Comparison of ENCODE assay signal across 8 cellular contexts in the genomic region with DNA sequence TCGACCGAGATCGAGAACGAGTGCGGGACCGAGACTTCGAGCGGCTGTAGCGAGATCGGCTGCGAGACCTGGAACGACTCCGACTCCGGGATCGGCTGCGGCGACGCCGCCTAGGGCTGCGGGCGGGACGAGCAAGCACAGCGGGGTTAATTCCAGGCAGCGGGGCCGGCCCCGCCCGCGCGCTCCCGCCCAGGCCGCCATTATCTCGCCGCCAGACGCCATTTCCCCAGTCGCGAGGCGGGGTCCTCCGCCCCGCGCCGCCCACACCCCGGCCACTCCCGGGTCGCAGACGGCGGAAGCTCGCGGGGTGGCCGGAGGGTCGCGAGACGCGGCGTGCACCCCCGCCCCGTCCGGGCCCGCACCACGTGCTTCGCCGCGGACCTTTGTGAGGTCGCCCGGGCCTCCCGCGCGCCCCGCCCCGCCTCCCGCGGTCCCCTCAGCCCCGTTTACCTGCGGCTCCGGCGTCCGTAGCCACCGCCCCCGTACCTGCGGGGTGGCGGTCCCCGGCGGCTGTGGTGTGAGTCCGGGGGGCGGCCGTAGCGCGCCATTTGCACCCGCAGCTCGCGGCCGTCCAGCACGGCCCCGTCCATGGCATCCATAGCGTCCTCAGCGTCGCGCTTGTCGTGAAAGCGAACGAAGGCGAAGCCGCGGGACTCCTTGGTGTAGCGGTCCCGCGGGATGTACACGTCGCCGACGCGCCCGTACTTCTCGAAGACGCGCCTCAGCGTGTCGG. TPM values are rescaled to one million over a fixed set of nuclear protein-coding genes. Genes with fewer than 3 reads are reported as not detected.
DNase-seq lines count a peak whose midpoint lies in the region; ATAC-seq and TF ChIP-seq lines count a peak whose summit lies in the region.

No MANE protein-coding gene starts in this region.

- H3K79me2 ChIP-seq in OCI-LY7 (ENCODE audit: insufficient read depth, low read depth, low read length) = peaks cover 87% of the 10 kb centered on the region
- peaks cover 73% of the 10 kb centered on the region for H3K79me2 ChIP-seq in neural progenitor cell (ENCODE audit: low read depth)

- peak overlapping the region; percentile 93 for H3K9ac ChIP-seq in neural progenitor cell

- peak in 1 of 2 donors; percentile 63 for TF ChIP-seq POLR2A in thyroid gland (IDR thresholded peaks at IDR 0.05)

- no peak; the same call in 1 of the 2 replicates for TF ChIP-seq CTCF in OCI-LY7 (conservative IDR thresholded peaks at IDR 0.05; ENCODE audit: low read length)
- no peak for TF ChIP-seq CTCF in foreskin keratinocyte (conservative IDR thresholded peaks at IDR 0.05)
- TF ChIP-seq CTCF in neural progenitor cell (IDR thresholded peaks at IDR 0.05) = peak; percentile 36
- TF ChIP-seq CTCF in thyroid gland (IDR thresholded peaks at IDR 0.05) = peak in 2 of 6 experiments; percentile 13 to 24

- H3K27me3 ChIP-seq in foreskin keratinocyte (no peaks in the 10 kb centered on the region), neural progenitor cell (no peaks in the 10 kb centered on the region), thyroid gland (no peaks in the 10 kb centered on the region)

- BruUV-seq in OCI-LY7 (replicated peaks; lab: Mats Ljungman, UMichigan) = no TSS peak

- H3K4me1 ChIP-seq in OCI-LY7 (ENCODE audit: insufficient read depth, low read length, poor library complexity, severe bottlenecking) = peaks cover 59% of the 10 kb centered on the region
- H3K4me1 ChIP-seq in foreskin keratinocyte = peaks cover 15% of the 10 kb centered on the region
- peaks cover 27% of the 10 kb centered on the region for H3K4me1 ChIP-seq in neural progenitor cell
- peaks cover 34 to 47% of the 10 kb centered on the region in 2 donors for H3K4me1 ChIP-seq in thyroid gland

- H3K4me3 ChIP-seq in OCI-LY7 (ENCODE audit: low read depth, low read length, poor library complexity, severe bottlenecking) = peak overlapping the region; percentile 77
- peak overlapping the region; percentile 90 for H3K4me3 ChIP-seq in neural progenitor cell
- peak overlapping the region; percentile 83 to 98 (median 94) for H3K4me3 ChIP-seq in thyroid gland (replicated peaks in 1 of 3)

- POLR2A ChIA-PET in OCI-LY7 (lab: Charles Lee) = interaction anchor here (1.9 to 2.6 kb wide), 3 partner anchors 9 to 47 kb away, joined by 7 to 12 read pairs (median 10); partner anchors contain the start of genes JMJD6 and METTL23

- H3K27ac Mint-ChIP-seq in neural progenitor cell = peak overlapping the region; percentile 99

- H4K20me1 ChIP-seq in OCI-LY7 (ENCODE audit: insufficient read depth, low read length) (peaks cover 36% of the 10 kb centered on the region), neural progenitor cell (ENCODE audit: low read depth) (peaks cover 46% of the 10 kb centered on the region)

- H2AFZ ChIP-seq in OCI-LY7 (ENCODE audit: low read length) (no peak overlapping the region), neural progenitor cell (replicated peaks) (no peak overlapping the region)

- H3K4me3 Mint-ChIP-seq in neural progenitor cell = peak overlapping the region; percentile 99

- peaks cover 62% of the 10 kb centered on the region for H3F3A ChIP-seq in neural progenitor cell (ENCODE audit: low read depth)

- H3K27me3 Mint-ChIP-seq in neural progenitor cell (ENCODE audit: insufficient read depth, low read depth) = peaks cover 4% of the 10 kb centered on the region

- 0% methylated on average over 22 of the region's 117 CpGs; no CpG with 5 or more reads in 1 of the 2 donors for WGBS in thyroid gland, 2 donors

- no peaks in the 10 kb centered on the region for H3K9me3 Mint-ChIP-seq in neural progenitor cell

- peaks cover 70% of the 10 kb centered on the region for H3K36me3 ChIP-seq in OCI-LY7 (ENCODE audit: insufficient read depth, low read length)
- peaks cover 39% of the 10 kb centered on the region for H3K36me3 ChIP-seq in neural progenitor cell
- peaks cover 21 to 32% of the 10 kb centered on the region in 2 donors for H3K36me3 ChIP-seq in thyroid gland

- H3K27ac ChIP-seq in OCI-LY7 (ENCODE audit: low read depth, low read length, poor library complexity, severe bottlenecking) = peak overlapping the region; percentile 92
- peak overlapping the region; percentile 68 for H3K27ac ChIP-seq in foreskin keratinocyte
- H3K27ac ChIP-seq in neural progenitor cell = peak overlapping the region; percentile 79
- H3K27ac ChIP-seq in thyroid gland = peak overlapping the region; percentile 96 to 99 (median 97)

- CTCF ChIA-PET in OCI-LY7 (lab: Charles Lee; ENCODE audit: unreplicated experiment) = interaction anchor here (0.6 kb wide), 1 partner anchor 355 kb away, joined by 3 read pairs; no protein-coding TSS in a partner anchor

- H3K4me2 ChIP-seq in OCI-LY7 (ENCODE audit: low read length) (peak overlapping the region; percentile 96), neural progenitor cell (peak overlapping the region; percentile 98)

- H3K9me3 ChIP-seq in OCI-LY7 (ENCODE audit: low read length) = no peaks in the 10 kb centered on the region
- H3K9me3 ChIP-seq in neural progenitor cell (ENCODE audit: low read depth) = no peaks in the 10 kb centered on the region
- no peaks in the 10 kb centered on the region for H3K9me3 ChIP-seq in thyroid gland

- peak; percentile 61 for DNase-seq in NK-92 treated with Interleukin-12 subunit alpha and Interleukin-12 subunit beta, amount 100 ng/mL, for 24 hours (lab: John Stamatoyannopoulos, UW)
- DNase-seq in NK-92 (lab: John Stamatoyannopoulos, UW; ENCODE audit: unreplicated experiment) (no peak), OCI-LY7 (ENCODE audit: low spot score) (peak; percentile 80), foreskin keratinocyte (no peak), neural progenitor cell (ENCODE audit: low spot score) (peak; percentile 91), thyroid gland (peak; percentile 73 to 75)
- DNase-seq in activated gamma-delta T cell treated with anti-CD3 and anti-CD28 coated beads, Interleukin-2, amount 50 U/mL, for 16 hours (ENCODE audit: low read depth) = peak; percentile 46

- peaks cover 28% of the 10 kb centered on the region for H3K36me3 Mint-ChIP-seq in neural progenitor cell

- ATAC-seq in HG03097 (IDR thresholded peaks at IDR 0.05; ENCODE audit: low FRiP score, unreplicated experiment) = peak; percentile 7
- peak; percentile 4 for ATAC-seq in foreskin keratinocyte

- intact Hi-C loops in OCI-LY7 (cut with micrococcal nuclease; ENCODE audit: unreplicated experiment) = loop anchor here (1.0 to 10.0 kb wide), 8 partner anchors 10 to 1072 kb away; partner anchors contain the start of genes JMJD6, METTL23, RECQL5 and SAP30BP
- intact Hi-C loops in thyroid gland (cut with DNase I) = no loop called here

- no peaks in the 10 kb centered on the region for H3K9me2 ChIP-seq in OCI-LY7 (ENCODE audit: insufficient read depth, low read length)

- H3K4me1 Mint-ChIP-seq in neural progenitor cell = peaks cover 51% of the 10 kb centered on the region

RNA-seq across cellular contexts. Expression of gene SRSF2, which starts 0.6 kb away (rescaled TPM):
- total RNA-seq in OCI-LY7 (2014; rRNA removed; shearing (Covaris generic)) = 1,143 and 2,207 TPM in 2 replicates
- total RNA-seq in OCI-LY7 (2022) (619 and 683 TPM in 2 replicates), foreskin keratinocyte (280 and 282 TPM in 2 replicates), neural progenitor cell (ENCODE audit: low replicate concordance) (329 and 333 TPM in 2 replicates), thyroid gland (100 to 1,000 TPM; 269 to 614 (median 400) TPM)
- 228 and 247 TPM in 2 replicates for polyA plus RNA-seq in foreskin keratinocyte

RNA-seq across cellular contexts. Expression of gene MFSD11, which starts 1.4 kb away (rescaled TPM):
- total RNA-seq in OCI-LY7 (2014; rRNA removed; shearing (Covaris generic)) = 52.6 and 55.1 TPM in 2 replicates
- total RNA-seq in OCI-LY7 (2022) (63.1 and 68.4 TPM in 2 replicates), foreskin keratinocyte (13.8 and 16.3 TPM in 2 replicates), neural progenitor cell (ENCODE audit: low replicate concordance) (22.5 and 25.7 TPM in 2 replicates), thyroid gland (10 to 100 TPM; 34.1 to 53.3 (median 44.3) TPM)
- polyA plus RNA-seq in foreskin keratinocyte = 9.1 and 10.1 TPM in 2 replicates

RNA-seq across cellular contexts. Expression of gene METTL23, which starts 9.9 kb away (rescaled TPM):
- 91.8 and 93.7 TPM in 2 replicates for total RNA-seq in OCI-LY7 (2014; rRNA removed; shearing (Covaris generic))
- total RNA-seq in OCI-LY7 (2022) (82.7 and 102 TPM in 2 replicates), foreskin keratinocyte (28.7 and 29.3 TPM in 2 replicates), neural progenitor cell (ENCODE audit: low replicate concordance) (38.1 and 40.4 TPM in 2 replicates), thyroid gland (10 to 100 TPM; 33.6 to 58.3 (median 51.3) TPM)
- 35.8 and 37.8 TPM in 2 replicates for polyA plus RNA-seq in foreskin keratinocyte

RNA-seq across cellular contexts. Expression of gene JMJD6, which starts 10.1 kb away (rescaled TPM):
- total RNA-seq in OCI-LY7 (2014; rRNA removed; shearing (Covaris generic)) = 39.9 and 41.2 TPM in 2 replicates
- total RNA-seq in OCI-LY7 (2022) (46.0 and 71.2 TPM in 2 replicates), foreskin keratinocyte (26.1 and 31.0 TPM in 2 replicates), neural progenitor cell (ENCODE audit: low replicate concordance) (8.7 and 11.6 TPM in 2 replicates), thyroid gland (10 to 100 TPM; 12.2 to 24.2 (median 20.7) TPM)
- polyA plus RNA-seq in foreskin keratinocyte = 27.3 and 32.3 TPM in 2 replicates

RNA-seq across cellular contexts. Expression of gene MXRA7, which starts 25.8 kb away (rescaled TPM):
- 1.1 and 1.6 TPM in 2 replicates for total RNA-seq in OCI-LY7 (2014; rRNA removed; shearing (Covaris generic))
- 4.9 and 5.3 TPM in 2 replicates for total RNA-seq in OCI-LY7 (2022)
- 57.8 and 81.5 TPM in 2 replicates for total RNA-seq in foreskin keratinocyte
- 57.1 and 62.8 TPM in 2 replicates for polyA plus RNA-seq in foreskin keratinocyte
- total RNA-seq in neural progenitor cell (ENCODE audit: low replicate concordance) = 54.6 and 55.4 TPM in 2 replicates
- total RNA-seq in thyroid gland = 100 to 1,000 TPM; 362 to 576 (median 421) TPM

Comparison
In these comparisons a context has a peak if more than half of its experiments do, and no peak if none do; other contexts are left out.
1. DNase-seq: peak in NK-92 treated with Interleukin-12 subunit alpha and Interleukin-12 subunit beta, amount 100 ng/mL, for 24 hours (single experiment), OCI-LY7 (single experiment), activated gamma-delta T cell treated with anti-CD3 and anti-CD28 coated beads, Interleukin-2, amount 50 U/mL, for 16 hours (single experiment), neural progenitor cell (single experiment) and thyroid gland (2 of 2); none in NK-92 (single experiment) and foreskin keratinocyte (0 of 2).
2. Peak in every context shown above with its lines, with median percentiles within 50 percentile points of each other: H3K27ac ChIP-seq and H3K4me3 ChIP-seq.